In genomic region chr1:98439471-98439870, GRCh38 we compare ENCODE assay signal across 9 cellular contexts.
"Had no signal": no experiment of that assay in that cellular context is flagged by ENCODE, and none has a peak within 500 bp of the region (broad histone marks: within the 10 kb centered on the region; RNA-seq: fewer than 3 reads in every experiment).

No MANE protein-coding gene starts in this region.

- DNase-seq: GM23248, GOT3, H7, HFFc6, KBM-7 had no signal

- H3K27ac ChIP-seq: GM23248, KMS-11 had no signal

- ATAC-seq: HCT116, HepG2 had no signal

- H3K4me3 ChIP-seq: GM23248, HAP-1 had no signal
